ENCODE assay signal across 20 cellular contexts in genomic region chr9:14207352-14207995, GRCh38.
DNase-seq lines count a peak whose midpoint lies in the region; ATAC-seq and TF ChIP-seq lines count a peak whose summit lies in the region.
"Had no signal": no experiment of that assay in that cellular context is flagged by ENCODE, and none has a peak within 500 bp of the region (broad histone marks: within the 10 kb centered on the region; RNA-seq: fewer than 3 reads in every experiment).

No MANE protein-coding gene starts in this region.

- WGBS in trophoblast cell (ENCODE audit: extremely low coverage, insufficient coverage, insufficient read length), result no CpG with 5 or more reads among the region's 6 CpGs

- H3K9me3 ChIP-seq in trophoblast cell (ENCODE audit: insufficient read depth, low read depth, low read length), result peaks cover 2% of the 10 kb centered on the region
- no peaks in the 10 kb centered on the region for H3K9me3 ChIP-seq in neural progenitor cell (ENCODE audit: low read depth)

- no peak overlapping the region for H2BK5ac ChIP-seq in trophoblast cell (ENCODE audit: low read depth, low read length, poor library complexity)

- no peak overlapping the region for H2BK120ac ChIP-seq in trophoblast cell (ENCODE audit: insufficient read depth, low read length, poor library complexity)

- H4K91ac ChIP-seq in trophoblast cell (ENCODE audit: low read depth, low read length), result no peak overlapping the region

- H3K36me3 ChIP-seq in trophoblast cell (ENCODE audit: control insufficient read depth in 1 of 2, insufficient read depth in 2 of 2, low read length in 2 of 2) (no peaks in the 10 kb centered on the region), neural progenitor cell (no peaks in the 10 kb centered on the region)

- H3K14ac ChIP-seq in trophoblast cell (ENCODE audit: low read length), result no peak overlapping the region

- peak; percentile 24 for DNase-seq in NCI-H82 (lab: John Stamatoyannopoulos, UW)
- DNase-seq in NCI-H82 treated with DMSO at 0.1 percent for 48 hours (lab: John Stamatoyannopoulos, UW; ENCODE audit: unreplicated experiment), result no peak
- no peak for DNase-seq in trophoblast cell
- no peak for DNase-seq in activated CD4-positive, alpha-beta T cell treated with anti-CD3 and anti-CD28 coated beads for 1 hour
- DNase-seq in neural progenitor cell (ENCODE audit: low spot score), result no peak
- DNase-seq: 8988T; activated CD4-positive, CD25-positive, alpha-beta regulatory T cell treated with anti-CD3 and anti-CD28 coated beads, Interleukin-2, amount 50 U/mL, for 72 hours; activated CD8-positive, alpha-beta memory T cell treated with anti-CD3 and anti-CD28 coated beads for 24 hours; Karpas-422; NCI-H1417; NCI-H2171; NCI-H526 treated with DMSO at 0.1 percent for 48 hours had no signal

- H4K8ac ChIP-seq in trophoblast cell (ENCODE audit: low read depth, low read length), result no peak overlapping the region

- peak; percentile 49 for ATAC-seq in HG03196 (IDR thresholded peaks at IDR 0.05; ENCODE audit: unreplicated experiment)
- ATAC-seq in HG02870 (IDR thresholded peaks at IDR 0.05; ENCODE audit: unreplicated experiment), result no peak
- ATAC-seq: natural killer cell treated with Interleukin-12 subunit alpha and Interleukin-12 subunit beta and Interleukin-15 and Interleukin-18, amount 100 ng/mL, for 72 hours; SK-N-SH treated with all-trans-retinoic acid at 6 μM for 48 hours had no signal

- H3K9ac ChIP-seq in trophoblast cell (ENCODE audit: low read length) (no peak overlapping the region), neural progenitor cell (no peak overlapping the region)

- H3K4me3 Mint-ChIP-seq in neural progenitor cell, result no peak overlapping the region
- H3K4me3 Mint-ChIP-seq: activated naive CD8-positive, alpha-beta T cell; B cell; natural killer cell treated with Interleukin-12 subunit alpha and Interleukin-12 subunit beta and Interleukin-15 and Interleukin-18, amount 100 ng/mL, for 72 hours had no signal

- H3K4me3 ChIP-seq in trophoblast cell (ENCODE audit: low read depth, low read length) (no peak overlapping the region), neural progenitor cell (no peak overlapping the region)

- no peak overlapping the region for H3K27ac Mint-ChIP-seq in neural progenitor cell
- H3K27ac Mint-ChIP-seq: activated naive CD8-positive, alpha-beta T cell; B cell; natural killer cell treated with Interleukin-12 subunit alpha and Interleukin-12 subunit beta and Interleukin-15 and Interleukin-18, amount 100 ng/mL, for 72 hours; progenitor cell of endocrine pancreas had no signal

- H3K4me1 ChIP-seq in trophoblast cell (ENCODE audit: control insufficient read depth in 1 of 2, insufficient read depth in 2 of 2, low read length in 2 of 2), result peaks cover 2 to 3% of the 10 kb centered on the region in 2 experiments
- peaks cover 4% of the 10 kb centered on the region for H3K4me1 ChIP-seq in neural progenitor cell

- no peak overlapping the region for H2BK12ac ChIP-seq in trophoblast cell (ENCODE audit: low read length)

- TF ChIP-seq CTCF in VCaP (conservative IDR thresholded peaks at IDR 0.05), result no peak
- TF ChIP-seq CTCF in neural progenitor cell (IDR thresholded peaks at IDR 0.05), result no peak

- no peak overlapping the region for H2AK5ac ChIP-seq in trophoblast cell (ENCODE audit: low read length)

- peaks cover 1% of the 10 kb centered on the region for H3K79me1 ChIP-seq in trophoblast cell (ENCODE audit: low read length)

- no peaks in the 10 kb centered on the region for H3F3A ChIP-seq in neural progenitor cell (ENCODE audit: low read depth)

- H3K4ac ChIP-seq in trophoblast cell (ENCODE audit: low read depth, low read length), result no peak overlapping the region

- H3K79me2 ChIP-seq in trophoblast cell (ENCODE audit: control insufficient read depth, insufficient read depth, low read length, poor library complexity) (no peaks in the 10 kb centered on the region), neural progenitor cell (ENCODE audit: low read depth) (no peaks in the 10 kb centered on the region)

- H2AFZ ChIP-seq in trophoblast cell (ENCODE audit: insufficient read depth, low read length, poor library complexity) (no peak overlapping the region), neural progenitor cell (replicated peaks) (no peak overlapping the region)

- H3K4me1 Mint-ChIP-seq in neural progenitor cell, result peaks cover 28% of the 10 kb centered on the region
- H3K4me1 Mint-ChIP-seq: B cell had no signal

- H3K27me3 ChIP-seq in trophoblast cell (ENCODE audit: insufficient read depth, low read length) (no peaks in the 10 kb centered on the region), neural progenitor cell (no peaks in the 10 kb centered on the region)

- H3K18ac ChIP-seq in trophoblast cell (ENCODE audit: low read length), result no peak overlapping the region

- peak overlapping the region; percentile 52; the same call in 1 of the 2 replicates for H3K27ac ChIP-seq in VCaP
- H3K27ac ChIP-seq in trophoblast cell (ENCODE audit: low read depth, low read length), result no peak overlapping the region
- H3K27ac ChIP-seq in neural progenitor cell, result no peak overlapping the region

- H3K4me2 ChIP-seq in trophoblast cell (ENCODE audit: low read length), result no peak overlapping the region
- no peak overlapping the region for H3K4me2 ChIP-seq in neural progenitor cell

- H3K23ac ChIP-seq in trophoblast cell (ENCODE audit: low read length), result peak overlapping the region; percentile 4

- H4K12ac ChIP-seq in trophoblast cell (ENCODE audit: low read depth, low read length), result no peak overlapping the region

- peaks cover 6% of the 10 kb centered on the region for H3K27me3 Mint-ChIP-seq in neural progenitor cell (ENCODE audit: insufficient read depth, low read depth)
- H3K27me3 Mint-ChIP-seq: B cell had no signal

- H3K9me3 Mint-ChIP-seq in neural progenitor cell, result no peaks in the 10 kb centered on the region

- H4K20me1 ChIP-seq in neural progenitor cell (ENCODE audit: low read depth), result no peaks in the 10 kb centered on the region

- no peaks in the 10 kb centered on the region for H3K36me3 Mint-ChIP-seq in neural progenitor cell
- H3K36me3 Mint-ChIP-seq: activated naive CD8-positive, alpha-beta T cell; natural killer cell treated with Interleukin-12 subunit alpha and Interleukin-12 subunit beta and Interleukin-15 and Interleukin-18, amount 100 ng/mL, for 72 hours had no signal
